ENCODE assay signal across 8 cellular contexts in the genomic region with DNA sequence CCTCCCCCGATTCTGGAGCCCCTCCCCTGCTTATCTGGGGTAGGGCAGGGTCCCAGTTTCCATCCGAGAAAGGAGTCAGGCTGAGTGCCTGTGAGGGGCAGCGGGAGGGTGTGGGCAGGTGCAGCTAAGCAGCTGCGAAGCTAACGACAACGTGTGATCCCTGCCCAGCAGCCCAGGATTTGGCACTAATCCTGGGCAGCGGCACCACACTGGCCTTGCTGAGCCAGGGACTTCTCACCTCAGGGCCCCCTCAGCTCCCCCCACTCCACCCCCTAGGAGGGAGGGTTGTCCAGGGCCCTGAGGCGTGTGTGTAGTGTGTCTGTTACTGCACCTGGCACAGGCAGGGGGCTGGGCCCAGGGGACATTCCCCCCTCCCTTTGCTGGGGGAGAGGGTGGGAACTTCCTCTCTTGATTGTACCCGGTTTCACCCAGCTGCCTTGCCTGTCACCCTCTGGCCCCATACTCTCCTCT. TPM values are rescaled to one million over a fixed set of nuclear protein-coding genes. Genes with fewer than 3 reads are reported as not detected.
DNase-seq lines count a peak whose midpoint lies in the region; ATAC-seq, FAIRE-seq and TF ChIP-seq lines count a peak whose summit lies in the region.

No MANE protein-coding gene starts in this region.

- TF ChIP-seq POLR2A in HepG2 (IDR thresholded peaks at IDR 0.05; ENCODE audit: insufficient read depth in 1 of 2, low read depth in 2 of 2, low read length in 2 of 2): no peak

- no peaks in the 10 kb centered on the region for H3K9me3 ChIP-seq in OCI-LY1 (ENCODE audit: low read length)
- H3K9me3 ChIP-seq in HepG2 (ENCODE audit: low read length): no peaks in the 10 kb centered on the region

- TF ChIP-seq CTCF in OCI-LY1 (IDR thresholded peaks at IDR 0.05; ENCODE audit: low read length) (no peak), HepG2 (CRISPR knock-in tag; IDR thresholded peaks at IDR 0.05) (no peak)

- peak overlapping the region; percentile 83 for H3K27ac ChIP-seq in OCI-LY1 (ENCODE audit: low read depth, low read length, poor library complexity, severe bottlenecking)
- H3K27ac ChIP-seq in HepG2 (ENCODE audit: extremely low read length, insufficient read depth, low read length): peak overlapping the region; percentile 46

- no peak for TF ChIP-seq RAD21 in HepG2 (CRISPR knock-in tag; IDR thresholded peaks at IDR 0.05)

- no peaks in the 10 kb centered on the region for H3K9me2 ChIP-seq in OCI-LY1 (ENCODE audit: low read depth, low read length)

- peak; percentile 57 for ATAC-seq in GM18508 (IDR thresholded peaks at IDR 0.05; ENCODE audit: insufficient read depth, unreplicated experiment)
- ATAC-seq in HG02973 (IDR thresholded peaks at IDR 0.05; ENCODE audit: unreplicated experiment): peak; percentile 68
- peak; percentile 36 for ATAC-seq in HepG2
- no peak for ATAC-seq in HG03439 (IDR thresholded peaks at IDR 0.05; ENCODE audit: unreplicated experiment)

- in situ Hi-C loops in HepG2 (cut with HindIII; ENCODE audit: extremely low pct_ligation_motif_present, low pct_unique_long_range_greater_than_20kb): loop anchor here (5.0 kb wide), 1 partner anchor 54 kb away; no protein-coding TSS in a partner anchor

- H3F3A ChIP-seq in OCI-LY1 (ENCODE audit: insufficient read depth, low read length): no peaks in the 10 kb centered on the region

- BruUV-seq in HepG2 (replicated peaks; lab: Mats Ljungman, UMichigan): no TSS peak

- no CpG with 5 or more reads among the region's 9 CpGs for WGBS in HepG2 (ENCODE audit: low lambda C conversion rate)

- peak overlapping the region; percentile 56 for H3K9ac ChIP-seq in OCI-LY1 (ENCODE audit: low read length)
- peak overlapping the region; percentile 54 for H3K9ac ChIP-seq in HepG2 (ENCODE audit: insufficient read depth, low read depth, low read length)

- CTCF ChIA-PET in HepG2 (lab: Yijun Ruan, JAX; ENCODE audit: low intra/inter-chr PET ratio, low total read pairs): interaction anchor here (1.0 to 3.1 kb wide), 2 partner anchors 55 to 58 kb away, joined by 4 to 79 read pairs; no protein-coding TSS in a partner anchor

- H3K4me3 ChIP-seq in OCI-LY1 (ENCODE audit: low read depth, low read length, poor library complexity, severe bottlenecking): peak overlapping the region; percentile 43
- peak overlapping the region; percentile 55 to 71 (median 56) for H3K4me3 ChIP-seq in HepG2 (replicated peaks in 1 of 3; ENCODE audit: insufficient read depth in 1 of 3, low read depth in 2 of 3, low read length in 3 of 3)

- POLR2A ChIA-PET in HepG2 (lab: Yijun Ruan, JAX): interaction anchor here (1.6 to 2.4 kb wide), 4 partner anchors 12 to 56 kb away, joined by 4 to 15 read pairs (median 10); a partner anchor contains a TSS

- H4K20me1 ChIP-seq in OCI-LY1 (ENCODE audit: insufficient read depth, low read length) (no peaks in the 10 kb centered on the region), HepG2 (ENCODE audit: insufficient read depth, low read length) (no peaks in the 10 kb centered on the region)

- H3K4me2 ChIP-seq in OCI-LY1 (ENCODE audit: low read length): peak overlapping the region; percentile 59
- H3K4me2 ChIP-seq in HepG2 (ENCODE audit: low read depth, low read length): peak overlapping the region; percentile 81

- no peak for FAIRE-seq in HepG2 (lab: Jason Lieb, UNC)

- peaks cover 30% of the 10 kb centered on the region for H3K36me3 ChIP-seq in OCI-LY1 (ENCODE audit: insufficient read depth, low read length)
- peaks cover 9 to 22% of the 10 kb centered on the region in 2 experiments; a peak in 4 of 5 replicates for H3K36me3 ChIP-seq in HepG2 (replicated peaks in 1 of 2; ENCODE audit: control insufficient read depth in 1 of 2, insufficient read depth in 2 of 2, low read length in 2 of 2)

- no peak for TF ChIP-seq EP300 in HepG2 (IDR thresholded peaks at IDR 0.05; ENCODE audit: low read depth in 2 of 2, low read length in 2 of 2)
- no peak for TF ChIP-seq EP300 in HepG2 (CRISPR knock-in tag; IDR thresholded peaks at IDR 0.05; ENCODE audit: borderline replicate concordance)

- H3K4me1 ChIP-seq in OCI-LY1 (ENCODE audit: insufficient read depth, low read length, severe bottlenecking) (peaks cover 35% of the 10 kb centered on the region), HepG2 (ENCODE audit: insufficient read depth, low read length) (peaks cover 38% of the 10 kb centered on the region)

- H3K79me2 ChIP-seq in OCI-LY1 (ENCODE audit: insufficient read depth, low read length): no peaks in the 10 kb centered on the region
- H3K79me2 ChIP-seq in HepG2 (ENCODE audit: insufficient read depth, low read length): no peaks in the 10 kb centered on the region

- no peak overlapping the region for H2AFZ ChIP-seq in OCI-LY1 (ENCODE audit: low read length)
- no peak overlapping the region for H2AFZ ChIP-seq in HepG2 (ENCODE audit: low read length)

- intact Hi-C loops in HepG2 (cut with micrococcal nuclease; ENCODE audit: unreplicated experiment): loop anchor here (5.0 kb wide), 1 partner anchor 36 kb away; no protein-coding TSS in a partner anchor

- DNase-seq in HepG2 (ENCODE audit: low spot score) (no peak), activated gamma-delta T cell (lab: John Stamatoyannopoulos, UW) (no peak)
- no peak for DNase-seq in activated effector memory CD4-positive, alpha-beta T cell treated with anti-CD3 and anti-CD28 coated beads, Interleukin-2, amount 50 U/mL, for 16 hours
- DNase-seq in stimulated activated naive CD4-positive, alpha-beta T cell treated with Interleukin-2 at 50 U/mL for 16 hours (lab: John Stamatoyannopoulos, UW): no peak

- no peaks in the 10 kb centered on the region for H3K27me3 ChIP-seq in OCI-LY1 (ENCODE audit: insufficient read depth, low read length)
- H3K27me3 ChIP-seq in HepG2 (ENCODE audit: control insufficient read depth in 1 of 2, insufficient read depth in 2 of 2, low read length in 2 of 2): peaks cover 9 to 18% of the 10 kb centered on the region in 2 experiments; a peak in 4 of 5 replicates

RNA-seq across cellular contexts. Expression of a gene that starts 1.8 kb away (rescaled TPM):
- total RNA-seq in HepG2 (2016; rRNA removed; fragmentation: Illumina TruSeq; extraction: Trizol): not detected in 2 replicates
- not detected in 2 replicates for total RNA-seq in HepG2 (2016; cell fraction: cytosol; rRNA removed; fragmentation: Illumina TruSeq; extraction: Trizol; ENCODE audit: low read depth)
- not detected in 2 replicates for total RNA-seq in HepG2 (2016; cell fraction: insoluble cytoplasmic fraction; rRNA removed; fragmentation: Illumina TruSeq; extraction: Trizol)
- not detected in 2 replicates for total RNA-seq in HepG2 (2016; cell fraction: membrane; rRNA removed; fragmentation: Illumina TruSeq; extraction: Trizol)
- total RNA-seq in HepG2 (2016; cell fraction: nucleus; rRNA removed; fragmentation: Illumina TruSeq; extraction: Trizol): not detected in 2 replicates
- 0.07 TPM in 1 of 2 replicates, not detected in the other for polyA plus RNA-seq in HepG2 (2011; rRNA removed)
- polyA plus RNA-seq in HepG2 (2011; cell fraction: cytosol; rRNA removed): not detected in 2 replicates
- not detected in 2 replicates for polyA plus RNA-seq in HepG2 (2011; cell fraction: nucleus; rRNA removed)
- not detected in 2 replicates for polyA plus RNA-seq in HepG2 (2012)
- polyA plus RNA-seq in HepG2 (2016; cell fraction: cytosol; fragmentation: Illumina TruSeq; extraction: Trizol; ENCODE audit: low read depth): not detected in 2 replicates
- not detected in 2 replicates for polyA plus RNA-seq in HepG2 (2016; cell fraction: insoluble cytoplasmic fraction; fragmentation: Illumina TruSeq; extraction: Trizol; ENCODE audit: low read depth)
- not detected in 2 replicates for polyA plus RNA-seq in HepG2 (2016; cell fraction: membrane; fragmentation: Illumina TruSeq; extraction: Trizol; ENCODE audit: low read depth)
- not detected in 2 replicates for polyA plus RNA-seq in HepG2 (2016; cell fraction: nucleus; fragmentation: Illumina TruSeq; extraction: Trizol; ENCODE audit: insufficient read depth, low read depth)
- not detected in 2 replicates for polyA minus RNA-seq in HepG2 (2011; rRNA and poly(A)+ RNA removed; ENCODE audit: low replicate concordance)
- polyA minus RNA-seq in HepG2 (2011; cell fraction: cytosol; rRNA and poly(A)+ RNA removed): not detected in 2 replicates
- polyA minus RNA-seq in HepG2 (2011; cell fraction: nucleus; rRNA and poly(A)+ RNA removed): 0.39 TPM in 1 of 2 replicates, not detected in the other

RNA-seq across cellular contexts. Expression of a gene that starts 11.5 kb away (rescaled TPM):
- total RNA-seq in HepG2 (2016; rRNA removed; fragmentation: Illumina TruSeq; extraction: Trizol): 66.7 and 67.7 TPM in 2 replicates
- 24.9 and 31.4 TPM in 2 replicates for total RNA-seq in HepG2 (2016; cell fraction: cytosol; rRNA removed; fragmentation: Illumina TruSeq; extraction: Trizol; ENCODE audit: low read depth)
- 67.1 and 68.7 TPM in 2 replicates for total RNA-seq in HepG2 (2016; cell fraction: insoluble cytoplasmic fraction; rRNA removed; fragmentation: Illumina TruSeq; extraction: Trizol)
- 38.8 and 52.9 TPM in 2 replicates for total RNA-seq in HepG2 (2016; cell fraction: membrane; rRNA removed; fragmentation: Illumina TruSeq; extraction: Trizol)
- 31.7 and 32.7 TPM in 2 replicates for total RNA-seq in HepG2 (2016; cell fraction: nucleus; rRNA removed; fragmentation: Illumina TruSeq; extraction: Trizol)
- polyA plus RNA-seq in HepG2 (2011; rRNA removed): 58.2 and 60.2 TPM in 2 replicates
- 84.5 and 95.4 TPM in 2 replicates for polyA plus RNA-seq in HepG2 (2011; cell fraction: cytosol; rRNA removed)
- 55.3 and 57.9 TPM in 2 replicates for polyA plus RNA-seq in HepG2 (2011; cell fraction: nucleus; rRNA removed)
- 27.2 and 33.1 TPM in 2 replicates for polyA plus RNA-seq in HepG2 (2012)
- polyA plus RNA-seq in HepG2 (2016; cell fraction: cytosol; fragmentation: Illumina TruSeq; extraction: Trizol; ENCODE audit: low read depth): 16.9 and 28.4 TPM in 2 replicates
- polyA plus RNA-seq in HepG2 (2016; cell fraction: insoluble cytoplasmic fraction; fragmentation: Illumina TruSeq; extraction: Trizol; ENCODE audit: low read depth): 57.3 and 61.7 TPM in 2 replicates
- 24.0 and 35.4 TPM in 2 replicates for polyA plus RNA-seq in HepG2 (2016; cell fraction: membrane; fragmentation: Illumina TruSeq; extraction: Trizol; ENCODE audit: low read depth)
- polyA plus RNA-seq in HepG2 (2016; cell fraction: nucleus; fragmentation: Illumina TruSeq; extraction: Trizol; ENCODE audit: insufficient read depth, low read depth): 51.5 and 54.0 TPM in 2 replicates
- polyA minus RNA-seq in HepG2 (2011; rRNA and poly(A)+ RNA removed; ENCODE audit: low replicate concordance): 106 and 147 TPM in 2 replicates
- 15.6 and 16.2 TPM in 2 replicates for polyA minus RNA-seq in HepG2 (2011; cell fraction: cytosol; rRNA and poly(A)+ RNA removed)
- polyA minus RNA-seq in HepG2 (2011; cell fraction: nucleus; rRNA and poly(A)+ RNA removed): 12.8 and 16.7 TPM in 2 replicates

RNA-seq across cellular contexts. Expression of a gene that starts 30.1 kb away (rescaled TPM):
- total RNA-seq in HepG2 (2016; rRNA removed; fragmentation: Illumina TruSeq; extraction: Trizol): 4.6 and 5.7 TPM in 2 replicates
- 8.4 and 9.3 TPM in 2 replicates for total RNA-seq in HepG2 (2016; cell fraction: cytosol; rRNA removed; fragmentation: Illumina TruSeq; extraction: Trizol; ENCODE audit: low read depth)
- 3.8 and 7.6 TPM in 2 replicates for total RNA-seq in HepG2 (2016; cell fraction: insoluble cytoplasmic fraction; rRNA removed; fragmentation: Illumina TruSeq; extraction: Trizol)
- 5.8 and 6.3 TPM in 2 replicates for total RNA-seq in HepG2 (2016; cell fraction: membrane; rRNA removed; fragmentation: Illumina TruSeq; extraction: Trizol)
- 8.9 and 10.0 TPM in 2 replicates for total RNA-seq in HepG2 (2016; cell fraction: nucleus; rRNA removed; fragmentation: Illumina TruSeq; extraction: Trizol)
- polyA plus RNA-seq in HepG2 (2011; rRNA removed): 15.2 and 16.5 TPM in 2 replicates
- polyA plus RNA-seq in HepG2 (2011; cell fraction: cytosol; rRNA removed): 7.6 and 13.1 TPM in 2 replicates
- 26.2 and 46.7 TPM in 2 replicates for polyA plus RNA-seq in HepG2 (2011; cell fraction: nucleus; rRNA removed)
- 6.4 and 16.5 TPM in 2 replicates for polyA plus RNA-seq in HepG2 (2012)
- polyA plus RNA-seq in HepG2 (2016; cell fraction: cytosol; fragmentation: Illumina TruSeq; extraction: Trizol; ENCODE audit: low read depth): 1.6 and 1.7 TPM in 2 replicates
- polyA plus RNA-seq in HepG2 (2016; cell fraction: insoluble cytoplasmic fraction; fragmentation: Illumina TruSeq; extraction: Trizol; ENCODE audit: low read depth): 5.3 and 8.6 TPM in 2 replicates
- 3.4 and 3.9 TPM in 2 replicates for polyA plus RNA-seq in HepG2 (2016; cell fraction: membrane; fragmentation: Illumina TruSeq; extraction: Trizol; ENCODE audit: low read depth)
- 22.7 TPM in 2 replicates for polyA plus RNA-seq in HepG2 (2016; cell fraction: nucleus; fragmentation: Illumina TruSeq; extraction: Trizol; ENCODE audit: insufficient read depth, low read depth)
- 28.6 and 56.6 TPM in 2 replicates for polyA minus RNA-seq in HepG2 (2011; rRNA and poly(A)+ RNA removed; ENCODE audit: low replicate concordance)
- polyA minus RNA-seq in HepG2 (2011; cell fraction: cytosol; rRNA and poly(A)+ RNA removed): 10.8 and 14.1 TPM in 2 replicates
- polyA minus RNA-seq in HepG2 (2011; cell fraction: nucleus; rRNA and poly(A)+ RNA removed): 11.8 and 13.0 TPM in 2 replicates
